ENCODE assay signal across 8 cellular contexts in the genomic region with DNA sequence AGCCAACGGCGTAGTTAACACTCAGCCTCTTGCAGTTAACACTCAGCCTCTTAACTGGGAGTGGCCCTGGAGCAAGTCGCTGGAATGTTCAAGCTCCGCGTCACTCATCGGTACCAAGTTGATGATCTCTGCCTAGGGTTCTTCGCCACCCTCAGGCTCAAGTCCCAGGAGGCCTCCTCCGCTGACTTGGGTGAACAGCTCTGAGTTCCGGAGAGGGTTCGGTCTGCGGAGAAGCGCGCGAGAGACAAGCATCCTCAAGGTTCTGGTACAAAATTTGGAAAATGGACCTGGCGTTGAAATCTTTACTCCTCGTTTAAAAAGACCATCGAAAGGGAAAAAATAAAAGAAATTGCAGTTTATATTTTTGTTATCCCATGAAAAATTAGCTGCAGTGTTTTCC. TPM values are rescaled to one million over a fixed set of nuclear protein-coding genes. Genes with fewer than 3 reads are reported as not detected.
DNase-seq lines count a peak whose midpoint lies in the region; FAIRE-seq and TF ChIP-seq lines count a peak whose summit lies in the region.

No MANE protein-coding gene starts in this region.

- no peak for TF ChIP-seq CTCF in astrocyte (IDR thresholded peaks at IDR 0.05; ENCODE audit: insufficient read depth, low read depth, low read length)
- TF ChIP-seq CTCF in dorsolateral prefrontal cortex (IDR thresholded peaks at IDR 0.05 in 54 of 56, conservative IDR thresholded peaks at IDR 0.05 in 2 of 56; ENCODE audit: low read depth in 1 of 56, partially characterized antibody in 56 of 56) = no peak

- H3K27ac ChIP-seq in astrocyte (ENCODE audit: low read depth, low read length) = peak overlapping the region; percentile 90
- peak overlapping the region in 18 of 21 experiments; percentile 41 to 99 (median 92) for H3K27ac ChIP-seq in skin epidermis
- no peak overlapping the region for H3K27ac ChIP-seq in dorsolateral prefrontal cortex

- H3K27me3 Mint-ChIP-seq in astrocyte (ENCODE audit: low read depth, unreplicated experiment) = no peaks in the 10 kb centered on the region

- no peak for FAIRE-seq in astrocyte (lab: Jason Lieb, UNC)

- intact Hi-C loops in dorsolateral prefrontal cortex (cut with DNase I) = no loop called here

- peaks cover 4% of the 10 kb centered on the region for H4K20me1 ChIP-seq in astrocyte (ENCODE audit: insufficient read depth, low read length)

- H3K27me3 ChIP-seq in astrocyte (ENCODE audit: insufficient read depth, low read length) = peaks cover 2% of the 10 kb centered on the region
- peaks cover 0 to 100% (median 74%) of the 10 kb centered on the region in 45 donors for H3K27me3 ChIP-seq in dorsolateral prefrontal cortex

- H3K4me1 ChIP-seq in astrocyte (ENCODE audit: insufficient read depth, low read length) = peaks cover 11% of the 10 kb centered on the region

- H3K4me2 ChIP-seq in astrocyte (ENCODE audit: low read length) = peak overlapping the region; percentile 91

- peak overlapping the region; percentile 98 for H3K27ac Mint-ChIP-seq in astrocyte (ENCODE audit: unreplicated experiment)

- H3K9me3 Mint-ChIP-seq in astrocyte (ENCODE audit: unreplicated experiment) = no peaks in the 10 kb centered on the region

- no peaks in the 10 kb centered on the region for H3K9me3 ChIP-seq in astrocyte (ENCODE audit: insufficient read depth, low read depth, low read length)

- H3K36me3 Mint-ChIP-seq in astrocyte (ENCODE audit: low read depth, unreplicated experiment) = peaks cover 10% of the 10 kb centered on the region

- H3K4me3 Mint-ChIP-seq in astrocyte (ENCODE audit: unreplicated experiment) = peak overlapping the region; percentile 85

- H3K4me3 ChIP-seq in astrocyte (ENCODE audit: insufficient read depth, low read depth, low read length) = peak overlapping the region; percentile 72
- peak overlapping the region; percentile 77 for H3K4me3 ChIP-seq in iPS-11a (ENCODE audit: low read depth, low read length)
- peak overlapping the region; percentile 43 to 65 (median 58) for H3K4me3 ChIP-seq in skin epidermis
- peak overlapping the region in 16 of 59 donors; percentile 51 to 70 (median 62) for H3K4me3 ChIP-seq in dorsolateral prefrontal cortex

- peak; percentile 34 for DNase-seq in DMS53 (lab: John Stamatoyannopoulos, UW)
- no peak for DNase-seq in DMS53 treated with DMSO at 0.1 percent for 48 hours (lab: John Stamatoyannopoulos, UW; ENCODE audit: unreplicated experiment)
- no peak for DNase-seq in astrocyte (ENCODE audit: low read depth)
- no peak for DNase-seq in dorsolateral prefrontal cortex
- no peak for DNase-seq in cortex of kidney (lab: John Stamatoyannopoulos, UW)
- no peak for DNase-seq in stimulated activated CD4-positive, alpha-beta T cell treated with anti-CD3 and anti-CD28 coated beads, Interleukin-4, amount 100 ng/mL, for 24 hours

- H2AFZ ChIP-seq in astrocyte (ENCODE audit: low read depth, low read length) = peak overlapping the region; percentile 70

- peaks cover 33% of the 10 kb centered on the region for H3K4me1 Mint-ChIP-seq in astrocyte (ENCODE audit: low read depth, unreplicated experiment)

- H3K9ac ChIP-seq in astrocyte (ENCODE audit: low read length) = peak overlapping the region; percentile 93

- peaks cover 51% of the 10 kb centered on the region for H3K79me2 ChIP-seq in astrocyte (ENCODE audit: insufficient read depth, low read length)

- no peaks in the 10 kb centered on the region for H3K36me3 ChIP-seq in astrocyte (ENCODE audit: insufficient read depth, low read length)

RNA-seq across cellular contexts. Expression of a gene that starts 0.9 kb away (rescaled TPM):
- total RNA-seq in astrocyte (468 and 555 TPM in 2 replicates), dorsolateral prefrontal cortex (10 to 100 TPM in 16 of 120 experiments, 1 to 10 TPM in 104; 1.2 to 31.8 (median 2.9) TPM)

RNA-seq across cellular contexts. Expression of a gene that starts 49.4 kb away (rescaled TPM):
- total RNA-seq in astrocyte (10.2 and 13.1 TPM in 2 replicates), dorsolateral prefrontal cortex (10 to 100 TPM in 102 of 120 experiments, 1 to 10 TPM in 18; 7.9 to 25.1 (median 12.6) TPM)

Comparison
In these comparisons a context has a peak if more than half of its experiments do, and no peak if none do; other contexts are left out.
1. H3K27ac ChIP-seq: peak in astrocyte (single experiment) and skin epidermis (18 of 21); none in dorsolateral prefrontal cortex (0 of 59).
2. RNA of a gene that starts 0.9 kb away (total RNA-seq): 468 to 555 TPM in astrocyte; 1.2 to 31.8 TPM in dorsolateral prefrontal cortex; every median in the first group is over 10 times any median in the second.